In genomic region chr10:122176232-122176865, GRCh38 we compare ENCODE assay signal across 1 cellular context.
TF ChIP-seq lines count a peak whose summit lies in the region.

No MANE protein-coding gene starts in this region.

TF ChIP-seq in IMR-90, 13 proteins besides CTCF, POLR2A, EP300 and RAD21 (continued from another document):
- no peak for TF ChIP-seq BHLHE40 (IDR thresholded peaks at IDR 0.05; ENCODE audit: low read depth, low read length)
- no peak for TF ChIP-seq RCOR1 (IDR thresholded peaks at IDR 0.05; ENCODE audit: insufficient replicate concordance, low read length)
- TF ChIP-seq CHD1 (IDR thresholded peaks at IDR 0.05; ENCODE audit: low read depth, low read length) = no peak
- TF ChIP-seq SMC3 (IDR thresholded peaks at IDR 0.05; ENCODE audit: low read depth, low read length) = no peak
